Comparison of ENCODE assay signal across 1 cellular context in genomic region chr14:74595006-74595735, GRCh38.
TF ChIP-seq lines count a peak whose summit lies in the region.

No MANE protein-coding gene starts in this region.

TF ChIP-seq in endothelial cell of umbilical vein, 7 proteins besides CTCF, POLR2A, EP300 and RAD21:
- TF ChIP-seq JUN (IDR thresholded peaks at IDR 0.05; ENCODE audit: borderline replicate concordance, insufficient read depth, insufficient read length, low read depth) = no peak
- peak; percentile 27 for TF ChIP-seq POLR2AphosphoS5 (IDR thresholded peaks at IDR 0.05; ENCODE audit: insufficient read depth, low read depth, low read length)
TF ChIP-seq in endothelial cell of umbilical vein: peak in this region for 1.
